ENCODE assay signal across 21 cellular contexts in genomic region chr10:114349505-114350211, GRCh38. TPM values are rescaled to one million over a fixed set of nuclear protein-coding genes. Genes with fewer than 3 reads are reported as not detected.
A peak's percentile ranks its signal among the peaks of the same experiment; 100 is the strongest.
DNase-seq lines count a peak whose midpoint lies in the region; ATAC-seq and TF ChIP-seq lines count a peak whose summit lies in the region.
"Had no signal": no experiment of that assay in that cellular context is flagged by ENCODE, and none has a peak within 500 bp of the region (broad histone marks: within the 10 kb centered on the region; RNA-seq: fewer than 3 reads in every experiment).

No MANE protein-coding gene starts in this region.

- H2BK120ac ChIP-seq in trophoblast cell (ENCODE audit: insufficient read depth, low read length, poor library complexity): peak overlapping the region; percentile 98

- H3K79me2 ChIP-seq in trophoblast cell (ENCODE audit: control insufficient read depth, insufficient read depth, low read length, poor library complexity): peaks cover 14% of the 10 kb centered on the region

- no peak overlapping the region for H3K23ac ChIP-seq in trophoblast cell (ENCODE audit: low read length)

- H2BK12ac ChIP-seq in trophoblast cell (ENCODE audit: low read length): peak overlapping the region; percentile 90

- peak overlapping the region; percentile 89 for H3K4ac ChIP-seq in trophoblast cell (ENCODE audit: low read depth, low read length)

- peak overlapping the region; percentile 83 for H4K8ac ChIP-seq in trophoblast cell (ENCODE audit: low read depth, low read length)

- peak overlapping the region; percentile 27 for H3K4me2 ChIP-seq in trophoblast cell (ENCODE audit: low read length)
- H3K4me2 ChIP-seq: A549 had no signal

- peaks cover 42% of the 10 kb centered on the region for H3K79me1 ChIP-seq in trophoblast cell (ENCODE audit: low read length)

- H2BK5ac ChIP-seq in trophoblast cell (ENCODE audit: low read depth, low read length, poor library complexity): peak overlapping the region; percentile 98

- H3K4me3 ChIP-seq in trophoblast cell (ENCODE audit: low read depth, low read length) (no peak overlapping the region), vagina (no peak overlapping the region)
- H3K4me3 ChIP-seq: A549 had no signal

- H3K27ac ChIP-seq in trophoblast cell (ENCODE audit: low read depth, low read length) (peak overlapping the region; percentile 98), vagina (peak overlapping the region; percentile 32)
- H3K27ac ChIP-seq: A549, epithelial cell of prostate had no signal

- peaks cover 46 to 53% of the 10 kb centered on the region in 2 experiments for H3K4me1 ChIP-seq in trophoblast cell (ENCODE audit: control insufficient read depth in 1 of 2, insufficient read depth in 2 of 2, low read length in 2 of 2)
- H3K4me1 ChIP-seq in vagina: peaks cover 26% of the 10 kb centered on the region

- DNase-seq in SIG-M5 treated with dmso at 0.1 percent for 504 hours (lab: John Stamatoyannopoulos, UW; ENCODE audit: unreplicated experiment) (peak; percentile 1), SIG-M5 (lab: John Stamatoyannopoulos, UW) (no peak), left ventricle myocardium superior (no peak), trophoblast cell (peak; percentile 73 to 88), vagina (ENCODE audit: extremely low spot score in 2 of 2) (no peak), NCI-H187 treated with DMSO at 0.1 percent for 48 hours (lab: John Stamatoyannopoulos, UW) (no peak), dedifferentiated amniotic fluid mesenchymal stem cell (ENCODE audit: extremely low spot score) (no peak), occipital lobe (lab: John Stamatoyannopoulos, UW) (no peak)
- DNase-seq: activated CD4-positive, alpha-beta T cell treated with anti-CD3 and anti-CD28 coated beads, Interleukin-2, amount 10 ng/mL, durations not matched to agents 7 days and 5 days; activated T-cell treated with anti-CD3 and anti-CD28 coated beads, Interleukin-2, amount 50 U/mL, for 48 hours; CD4-positive, CD25-positive, alpha-beta regulatory T cell; H7; naive thymus-derived CD8-positive, alpha-beta T cell; NCI-H2081 treated with DMSO at 0.1 percent for 48 hours; NK-92 treated with Interleukin-12 subunit alpha and Interleukin-12 subunit beta, amount 100 ng/mL, for 24 hours; small intestine; stimulated activated naive CD8-positive, alpha-beta T cell treated with anti-CD3 and anti-CD28 coated beads, Interleukin-15, Interleukin-2, amounts not matched to agents 100 U/mL and 50 U/mL, for 24 hours; T1000 had no signal

- H3K9me3 ChIP-seq in trophoblast cell (ENCODE audit: insufficient read depth, low read depth, low read length): no peaks in the 10 kb centered on the region
- H3K9me3 ChIP-seq in vagina: no peaks in the 10 kb centered on the region
- H3K9me3 ChIP-seq: A549 had no signal

- H3K9ac ChIP-seq in trophoblast cell (ENCODE audit: low read length): no peak overlapping the region

- peak overlapping the region; percentile 96 for H4K91ac ChIP-seq in trophoblast cell (ENCODE audit: low read depth, low read length)

- no peaks in the 10 kb centered on the region for H3K27me3 ChIP-seq in trophoblast cell (ENCODE audit: insufficient read depth, low read length)
- no peaks in the 10 kb centered on the region for H3K27me3 ChIP-seq in vagina

- peak overlapping the region; percentile 93 for H3K14ac ChIP-seq in trophoblast cell (ENCODE audit: low read length)

- ATAC-seq in left ventricle myocardium superior: peak; percentile 79
- ATAC-seq: A549; HepG2; naive thymus-derived CD8-positive, alpha-beta T cell; stimulated activated naive CD8-positive, alpha-beta T cell treated with anti-CD3 and anti-CD28 coated beads, Interleukin-15, Interleukin-2, amounts not matched to agents 100 U/mL and 50 U/mL, for 24 hours had no signal

- H3K36me3 ChIP-seq in trophoblast cell (ENCODE audit: control insufficient read depth in 1 of 2, insufficient read depth in 2 of 2, low read length in 2 of 2) (peaks cover 0 to 8% of the 10 kb centered on the region in 2 experiments), vagina (no peaks in the 10 kb centered on the region)

- TF ChIP-seq CTCF in vagina (IDR thresholded peaks at IDR 0.05): no peak

- peak overlapping the region; percentile 17 for H2AK5ac ChIP-seq in trophoblast cell (ENCODE audit: low read length)

- intact Hi-C loops in left ventricle myocardium superior (cut with micrococcal nuclease) (no loop called here), vagina (cut with DNase I) (no loop called here)

- TF ChIP-seq POLR2A in vagina (IDR thresholded peaks at IDR 0.05): no peak

- H3K18ac ChIP-seq in trophoblast cell (ENCODE audit: low read length): peak overlapping the region; percentile 81

- H4K12ac ChIP-seq in trophoblast cell (ENCODE audit: low read depth, low read length): no peak overlapping the region

- whole genome bisulfite sequencing in trophoblast cell (ENCODE audit: extremely low coverage, insufficient coverage, insufficient read length): no CpG with 5 or more reads among the region's 6 CpGs

- H2AFZ ChIP-seq in trophoblast cell (ENCODE audit: insufficient read depth, low read length, poor library complexity): no peak overlapping the region

RNA-seq across cellular contexts. Expression of gene AFAP1L2, which starts 54.6 kb away (rescaled TPM):
- 4.5 TPM for total RNA-seq in left ventricle myocardium superior
- polyA plus RNA-seq in trophoblast cell (2013): 41.9 and 43.1 TPM in 2 replicates
- total RNA-seq in vagina: 29.5 TPM
- 8.1 TPM for total RNA-seq in occipital lobe
- total RNA-seq: HepG2 had no signal
- polyA plus RNA-seq: HepG2 had no signal

Comparison
In these comparisons a context has a peak if more than half of its experiments do, and no peak if none do; other contexts are left out.
1. DNase-seq: peak in SIG-M5 treated with dmso at 0.1 percent for 504 hours (single experiment) and trophoblast cell (2 of 2); none in SIG-M5 (single experiment), left ventricle myocardium superior (single experiment), vagina (0 of 2), NCI-H187 treated with DMSO at 0.1 percent for 48 hours (single experiment), dedifferentiated amniotic fluid mesenchymal stem cell (single experiment) and occipital lobe (single experiment).